ENCODE assay signal across 18 cellular contexts in the genomic region with DNA sequence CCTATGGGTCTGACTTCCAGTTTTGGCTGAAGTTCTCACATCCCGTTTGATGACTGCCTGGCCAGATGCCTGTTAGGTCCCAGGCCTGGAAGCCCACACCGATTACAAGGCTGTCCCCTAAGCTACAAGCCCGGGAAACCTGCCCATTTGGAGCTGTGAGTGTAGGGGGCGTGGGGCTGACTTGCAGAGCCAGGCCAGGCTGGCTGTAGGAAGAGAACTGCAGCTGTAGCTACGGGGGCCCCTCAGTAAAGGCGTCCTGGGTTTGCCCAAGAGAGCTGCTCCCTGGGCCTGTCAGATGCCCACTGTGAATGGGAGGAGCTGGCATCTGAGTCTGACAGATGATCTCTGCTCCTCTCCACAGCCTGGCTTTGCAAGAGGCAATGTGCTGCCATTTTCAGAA.
DNase-seq lines count a peak whose midpoint lies in the region; ATAC-seq and TF ChIP-seq lines count a peak whose summit lies in the region.
"Had no signal": no experiment of that assay in that cellular context is flagged by ENCODE, and none has a peak within 500 bp of the region (broad histone marks: within the 10 kb centered on the region; RNA-seq: fewer than 3 reads in every experiment).

No MANE protein-coding gene starts in this region.

- peaks cover 38% of the 10 kb centered on the region for H3K27me3 Mint-ChIP-seq in MCF 10A (ENCODE audit: insufficient read depth, unreplicated experiment)

- no peak overlapping the region for H3K23ac ChIP-seq in neuronal stem cell (ENCODE audit: low read depth, low read length, poor library complexity)

- H3K9ac ChIP-seq in mammary epithelial cell (ENCODE audit: insufficient read depth, low read length): no peak overlapping the region
- H3K9ac ChIP-seq in neuronal stem cell (ENCODE audit: low read depth, low read length, poor library complexity): peak overlapping the region; percentile 12

- no peak overlapping the region for H3K4me2 ChIP-seq in mammary epithelial cell (ENCODE audit: insufficient read depth, low read depth, low read length)
- H3K4me2 ChIP-seq in neuronal stem cell (ENCODE audit: insufficient read depth, low read length, poor library complexity, severe bottlenecking): no peak overlapping the region

- H2BK12ac ChIP-seq in neuronal stem cell (ENCODE audit: low read length): peak overlapping the region; percentile 53

- POLR2A ChIA-PET in MCF 10A (lab: Yijun Ruan, JAX): no interaction called here

- H3K4ac ChIP-seq in neuronal stem cell (ENCODE audit: low read length): no peak overlapping the region

- no peaks in the 10 kb centered on the region for H3K9me3 ChIP-seq in mammary epithelial cell (replicated peaks; ENCODE audit: insufficient read depth, low read length)
- H3K9me3 ChIP-seq in neuronal stem cell (replicated peaks in 1 of 2; ENCODE audit: control insufficient read depth in 2 of 2, insufficient read depth in 1 of 2, low read depth in 1 of 2, low read length in 2 of 2): peaks cover 0 to 4% of the 10 kb centered on the region in 2 donors
- H3K9me3 ChIP-seq: HAP-1 had no signal

- BruUV-seq in mammary epithelial cell (replicated peaks; lab: Mats Ljungman, UMichigan): no TSS peak
- BruUV-seq in MCF 10A (replicated peaks; lab: Mats Ljungman, UMichigan): no TSS peak

- H2BK15ac ChIP-seq in neuronal stem cell (ENCODE audit: low read length): no peak overlapping the region

- TF ChIP-seq CTCF in mammary epithelial cell (conservative IDR thresholded peaks at IDR 0.05 in 1 of 2, IDR thresholded peaks at IDR 0.05 in 1 of 2; ENCODE audit: extremely low read depth in 1 of 2, insufficient read depth in 1 of 2, low read depth in 1 of 2, low read length in 2 of 2) (no peak), MCF 10A (IDR thresholded peaks at IDR 0.05; ENCODE audit: unreplicated experiment) (no peak)

- H3K4me3 ChIP-seq in mammary epithelial cell (replicated peaks in 1 of 3; ENCODE audit: insufficient read depth in 1 of 3, low read depth in 2 of 3, low read length in 3 of 3): no peak overlapping the region
- H3K4me3 ChIP-seq in neuronal stem cell (ENCODE audit: low read length in 2 of 2): no peak overlapping the region
- H3K4me3 ChIP-seq: HAP-1 had no signal

- H3K27me3 ChIP-seq in mammary epithelial cell (ENCODE audit: insufficient read depth, low read length) (no peaks in the 10 kb centered on the region), neuronal stem cell (ENCODE audit: control insufficient read depth in 3 of 3, insufficient read depth in 3 of 3, low read depth in 1 of 3, low read length in 3 of 3) (peaks cover 0 to 5% (median 0%) of the 10 kb centered on the region in 3 experiments)

- no peak overlapping the region for H3K14ac ChIP-seq in neuronal stem cell (ENCODE audit: low read length)

- peak overlapping the region; percentile 82 for H3K18ac ChIP-seq in neuronal stem cell (ENCODE audit: low read length)

- intact Hi-C loops in mammary epithelial cell (cut with micrococcal nuclease): no loop called here
- intact Hi-C loops in MCF 10A (cut with micrococcal nuclease): no loop called here

- H4K91ac ChIP-seq in neuronal stem cell (ENCODE audit: low read depth, low read length, poor library complexity): no peak overlapping the region

- no peaks in the 10 kb centered on the region for H3K79me1 ChIP-seq in neuronal stem cell (ENCODE audit: low read depth, low read length)

- H3K4me1 ChIP-seq in mammary epithelial cell (ENCODE audit: insufficient read depth, low read length): peaks cover 8% of the 10 kb centered on the region
- peaks cover 0 to 4% of the 10 kb centered on the region in 2 donors for H3K4me1 ChIP-seq in neuronal stem cell (ENCODE audit: control insufficient read depth in 2 of 2, insufficient read depth in 1 of 2, low read depth in 1 of 2, low read length in 2 of 2)
- H3K4me1 ChIP-seq: HAP-1 had no signal

- WGBS in mammary epithelial cell (ENCODE audit: low coverage, missing lambda C conversion rate): 4% methylated on average over 6 of the region's 6 CpGs
- WGBS in neuronal stem cell (ENCODE audit: extremely low coverage in 2 of 2, insufficient read length in 2 of 2, insufficient replicate concordance in 1 of 2), 2 donors: no CpG with 5 or more reads among the region's 6 CpGs

- H2AFZ ChIP-seq in mammary epithelial cell (ENCODE audit: low read depth, low read length): peak overlapping the region; percentile 21
- H2AFZ ChIP-seq in neuronal stem cell (ENCODE audit: low read length): no peak overlapping the region

- no peak for ATAC-seq in SK-N-SH treated with all-trans-retinoic acid at 6 μM for 48 hours
- ATAC-seq: Panc1, Right ventricle myocardium inferior had no signal

- H3K4me1 Mint-ChIP-seq in MCF 10A (ENCODE audit: insufficient read depth, unreplicated experiment): no peaks in the 10 kb centered on the region

- in situ Hi-C loops in mammary epithelial cell (cut with MboI; ENCODE audit: low sequenced_read_pairs in 2 of 2): no loop called here

- no peak overlapping the region for H2BK5ac ChIP-seq in neuronal stem cell (ENCODE audit: low read length)

- no peak overlapping the region for H3K27ac Mint-ChIP-seq in MCF 10A (ENCODE audit: low read depth, unreplicated experiment)

- DNase-seq in mammary epithelial cell (no peak), MCF 10A (ENCODE audit: unreplicated experiment) (no peak), ecto neural progenitor cell (ENCODE audit: low spot score) (peak; percentile 47), neuronal stem cell (ENCODE audit: low spot score) (no peak), NCI-H510A treated with DMSO at 0.1 percent for 48 hours (lab: John Stamatoyannopoulos, UW) (no peak), retina (no peak)
- no peak for DNase-seq in stimulated activated CD4-positive, alpha-beta T cell treated with anti-CD3 and anti-CD28 coated beads, Interleukin-15, amount 100 ng/mL, for 24 hours
- DNase-seq: DMS153, IMR-90, NCI-H1417, NCI-H2029, NCI-H345, NCI-H748 treated with DMSO at 0.1 percent for 48 hours had no signal

- dilution Hi-C loops in mammary epithelial cell (cut with HindIII; ENCODE audit: low sequenced_read_pairs): no loop called here

- CTCF ChIA-PET in mammary epithelial cell (lab: Charles Lee; ENCODE audit: low non-redundant PET) (no interaction called here), MCF 10A (lab: Yijun Ruan, JAX) (no interaction called here)

- H4K8ac ChIP-seq in neuronal stem cell (ENCODE audit: low read depth, low read length): no peak overlapping the region

- no peak overlapping the region for H3K4me3 Mint-ChIP-seq in MCF 10A (ENCODE audit: unreplicated experiment)

- no peak overlapping the region for H2BK120ac ChIP-seq in neuronal stem cell (ENCODE audit: low read depth, low read length)

- peaks cover 5% of the 10 kb centered on the region for H3K36me3 Mint-ChIP-seq in MCF 10A (ENCODE audit: insufficient read depth, unreplicated experiment)

- H3K79me2 ChIP-seq in mammary epithelial cell (ENCODE audit: insufficient read depth, low read length): no peaks in the 10 kb centered on the region

- no peaks in the 10 kb centered on the region for H3K9me3 Mint-ChIP-seq in MCF 10A (ENCODE audit: unreplicated experiment)

- peak overlapping the region; percentile 46 for H2AK5ac ChIP-seq in neuronal stem cell (ENCODE audit: low read depth, low read length)

- no peaks in the 10 kb centered on the region for H3K36me3 ChIP-seq in mammary epithelial cell (ENCODE audit: insufficient read depth, low read length)
- H3K36me3 ChIP-seq in neuronal stem cell (replicated peaks in 1 of 2; ENCODE audit: control insufficient read depth in 2 of 2, insufficient read depth in 2 of 2, low read length in 2 of 2): no peaks in the 10 kb centered on the region
- H3K36me3 ChIP-seq: HAP-1 had no signal

- H3K27ac ChIP-seq in mammary epithelial cell (ENCODE audit: insufficient read depth, low read depth, low read length) (no peak overlapping the region), neuronal stem cell (replicated peaks; ENCODE audit: low read length) (no peak overlapping the region)
- H3K27ac ChIP-seq: C4-2B had no signal

- no peaks in the 10 kb centered on the region for H4K20me1 ChIP-seq in mammary epithelial cell (ENCODE audit: insufficient read depth, low read length)

TF ChIP-seq in SK-N-SH treated with all-trans-retinoic acid at 6 μM for 48 hours, 23 proteins besides CTCF, POLR2A, EP300 and RAD21 (continues in another document):
- TF ChIP-seq RARB (CRISPR knock-in tag; IDR thresholded peaks at IDR 0.05) (no peak), TCF4 (CRISPR knock-in tag; IDR thresholded peaks at IDR 0.05; ENCODE audit: borderline replicate concordance) (no peak), ZFP30 (CRISPR knock-in tag; IDR thresholded peaks at IDR 0.05) (no peak), OSR1 (CRISPR knock-in tag; IDR thresholded peaks at IDR 0.05) (no peak), SNAI2 (CRISPR knock-in tag; IDR thresholded peaks at IDR 0.05) (no peak), TOX (CRISPR knock-in tag; IDR thresholded peaks at IDR 0.05; ENCODE audit: borderline replicate concordance) (no peak), ZC3H10 (CRISPR knock-in tag; IDR thresholded peaks at IDR 0.05) (no peak)
- TF ChIP-seq, protein P1, sequence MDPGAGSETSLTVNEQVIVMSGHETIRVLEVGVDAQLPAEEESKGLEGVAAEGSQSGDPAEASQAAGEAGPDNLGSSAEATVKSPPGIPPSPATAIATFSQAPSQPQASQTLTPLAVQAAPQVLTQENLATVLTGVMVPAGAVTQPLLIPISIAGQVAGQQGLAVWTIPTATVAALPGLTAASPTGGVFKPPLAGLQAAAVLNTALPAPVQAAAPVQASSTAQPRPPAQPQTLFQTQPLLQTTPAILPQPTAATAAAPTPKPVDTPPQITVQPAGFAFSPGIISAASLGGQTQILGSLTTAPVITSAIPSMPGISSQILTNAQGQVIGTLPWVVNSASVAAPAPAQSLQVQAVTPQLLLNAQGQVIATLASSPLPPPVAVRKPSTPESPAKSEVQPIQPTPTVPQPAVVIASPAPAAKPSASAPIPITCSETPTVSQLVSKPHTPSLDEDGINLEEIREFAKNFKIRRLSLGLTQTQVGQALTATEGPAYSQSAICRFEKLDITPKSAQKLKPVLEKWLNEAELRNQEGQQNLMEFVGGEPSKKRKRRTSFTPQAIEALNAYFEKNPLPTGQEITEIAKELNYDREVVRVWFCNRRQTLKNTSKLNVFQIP (CRISPR knock-in tag; IDR thresholded peaks at IDR 0.05; ENCODE audit: borderline replicate concordance, low read depth): no peak
